In the genomic region with DNA sequence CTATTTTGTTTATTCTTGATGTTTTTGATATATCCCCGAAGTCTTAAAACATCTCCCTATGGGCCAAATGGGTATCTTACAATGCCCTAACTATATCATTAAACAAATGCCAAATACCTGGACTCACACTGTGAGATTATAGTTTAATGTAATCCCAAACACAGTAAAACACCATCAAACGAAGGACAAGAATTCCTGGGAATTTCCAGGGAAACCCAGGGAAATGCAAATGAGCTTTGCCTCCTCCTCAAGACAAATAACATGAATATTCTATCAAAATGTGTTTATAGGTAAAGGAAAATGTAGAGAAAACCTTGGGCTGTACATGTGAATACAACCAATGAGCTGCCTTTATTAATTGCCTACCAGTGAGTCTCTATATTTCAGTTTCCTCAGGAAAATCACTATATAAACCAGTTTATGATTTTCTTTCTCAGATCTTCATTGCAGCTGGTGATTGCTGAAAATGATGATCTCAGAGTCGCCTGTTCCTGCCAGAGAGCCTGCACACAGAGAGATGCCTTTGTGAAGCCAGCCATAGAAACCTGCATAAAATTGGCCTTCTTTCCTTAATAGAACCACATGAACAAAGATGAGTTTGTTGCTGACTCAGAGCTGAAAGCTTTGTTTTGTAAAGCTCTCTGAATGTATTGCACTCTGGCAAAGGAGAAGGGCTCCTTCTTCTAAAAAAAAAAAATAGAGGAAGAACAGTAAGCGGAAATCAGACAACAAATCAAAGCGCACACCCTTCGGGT, we compare ENCODE assay signal across 13 cellular contexts.
A peak's percentile ranks its signal among the peaks of the same experiment; 100 is the strongest.
DNase-seq lines count a peak whose midpoint lies in the region; ATAC-seq and TF ChIP-seq lines count a peak whose summit lies in the region.
"Had no signal": no experiment of that assay in that cellular context is flagged by ENCODE, and none has a peak within 500 bp of the region (broad histone marks: within the 10 kb centered on the region; RNA-seq: fewer than 3 reads in every experiment).

No MANE protein-coding gene starts in this region.

- in situ Hi-C loops in astrocyte of the spinal cord (cut with HindIII; ENCODE audit: low sequenced_read_pairs) = no loop called here

- no peak overlapping the region for H3K4me3 Mint-ChIP-seq in osteocyte (ENCODE audit: unreplicated experiment)
- H3K4me3 Mint-ChIP-seq: activated naive CD8-positive, alpha-beta T cell had no signal

- H3K9me3 ChIP-seq in HUES6 (ENCODE audit: control insufficient read depth, insufficient read depth, low read depth, low read length) = no peaks in the 10 kb centered on the region
- H3K9me3 ChIP-seq: upper lobe of right lung had no signal

- H3K9ac ChIP-seq in HUES6 (ENCODE audit: low read length) = peak overlapping the region; percentile 56

- H3K36me3 Mint-ChIP-seq in osteocyte (ENCODE audit: unreplicated experiment) = no peaks in the 10 kb centered on the region
- H3K36me3 Mint-ChIP-seq: activated naive CD8-positive, alpha-beta T cell had no signal

- H3K27ac Mint-ChIP-seq in osteocyte (ENCODE audit: unreplicated experiment) = no peak overlapping the region
- H3K27ac Mint-ChIP-seq: activated naive CD8-positive, alpha-beta T cell had no signal

- ATAC-seq in HG03457 (IDR thresholded peaks at IDR 0.05; ENCODE audit: unreplicated experiment) = no peak
- ATAC-seq: upper lobe of right lung had no signal

- H3K27me3 Mint-ChIP-seq in osteocyte (ENCODE audit: unreplicated experiment) = peaks cover 8% of the 10 kb centered on the region
- H3K27me3 Mint-ChIP-seq: activated naive CD8-positive, alpha-beta T cell had no signal

- intact Hi-C loops in head of caudate nucleus (cut with DNase I) = no loop called here
- intact Hi-C loops in posterior vena cava (cut with DNase I) = no loop called here

- DNase-seq in astrocyte of the spinal cord (ENCODE audit: low read depth, low spot score) (peak; percentile 79), head of caudate nucleus (peak in 40 of 42 donors; percentile 10 to 87 (median 59)), putamen (ENCODE audit: low spot score) (peak; percentile 91), NCI-H2107 (lab: John Stamatoyannopoulos, UW) (no peak), osteocyte (ENCODE audit: extremely low spot score, unreplicated experiment) (no peak), posterior vena cava (ENCODE audit: low spot score) (no peak)
- DNase-seq: kidney, NCI-H1436 treated with DMSO at 0.1 percent for 48 hours, T1000, upper lobe of right lung had no signal

- H3K9me3 Mint-ChIP-seq in osteocyte (ENCODE audit: unreplicated experiment) = no peaks in the 10 kb centered on the region

- peaks cover 2% of the 10 kb centered on the region for H3K4me1 Mint-ChIP-seq in osteocyte (ENCODE audit: unreplicated experiment)

- H3K27me3 ChIP-seq in HUES6 (ENCODE audit: control insufficient read depth, insufficient read depth, low read length) = no peaks in the 10 kb centered on the region
- H3K27me3 ChIP-seq: upper lobe of right lung had no signal

- H3K4me1 ChIP-seq in HUES6 (ENCODE audit: control insufficient read depth, insufficient read depth, low read length) = peaks cover 41% of the 10 kb centered on the region
- H3K4me1 ChIP-seq: upper lobe of right lung had no signal

- no peak for TF ChIP-seq CTCF in astrocyte of the spinal cord (IDR thresholded peaks at IDR 0.05; ENCODE audit: low read depth, low read length)
- no peak for TF ChIP-seq CTCF in osteocyte (IDR thresholded peaks at IDR 0.05)

- H3K4me3 ChIP-seq in HUES6 (ENCODE audit: low read depth, low read length) = no peak overlapping the region
- no peak overlapping the region for H3K4me3 ChIP-seq in astrocyte of the spinal cord (ENCODE audit: low read depth, low read length)
- H3K4me3 ChIP-seq: upper lobe of right lung had no signal

- no peaks in the 10 kb centered on the region for H3K36me3 ChIP-seq in HUES6 (ENCODE audit: control insufficient read depth, insufficient read depth, low read length)
- H3K36me3 ChIP-seq: upper lobe of right lung had no signal

- peak overlapping the region; percentile 68 for H3K27ac ChIP-seq in HUES6 (ENCODE audit: low read depth, low read length)
- H3K27ac ChIP-seq: upper lobe of right lung had no signal

Comparison
In these comparisons a context has a peak if more than half of its experiments do, and no peak if none do; other contexts are left out.
1. DNase-seq: peak in astrocyte of the spinal cord (single experiment), head of caudate nucleus (40 of 42) and putamen (single experiment); none in NCI-H2107 (single experiment), osteocyte (single experiment) and posterior vena cava (single experiment).